In the genomic region with DNA sequence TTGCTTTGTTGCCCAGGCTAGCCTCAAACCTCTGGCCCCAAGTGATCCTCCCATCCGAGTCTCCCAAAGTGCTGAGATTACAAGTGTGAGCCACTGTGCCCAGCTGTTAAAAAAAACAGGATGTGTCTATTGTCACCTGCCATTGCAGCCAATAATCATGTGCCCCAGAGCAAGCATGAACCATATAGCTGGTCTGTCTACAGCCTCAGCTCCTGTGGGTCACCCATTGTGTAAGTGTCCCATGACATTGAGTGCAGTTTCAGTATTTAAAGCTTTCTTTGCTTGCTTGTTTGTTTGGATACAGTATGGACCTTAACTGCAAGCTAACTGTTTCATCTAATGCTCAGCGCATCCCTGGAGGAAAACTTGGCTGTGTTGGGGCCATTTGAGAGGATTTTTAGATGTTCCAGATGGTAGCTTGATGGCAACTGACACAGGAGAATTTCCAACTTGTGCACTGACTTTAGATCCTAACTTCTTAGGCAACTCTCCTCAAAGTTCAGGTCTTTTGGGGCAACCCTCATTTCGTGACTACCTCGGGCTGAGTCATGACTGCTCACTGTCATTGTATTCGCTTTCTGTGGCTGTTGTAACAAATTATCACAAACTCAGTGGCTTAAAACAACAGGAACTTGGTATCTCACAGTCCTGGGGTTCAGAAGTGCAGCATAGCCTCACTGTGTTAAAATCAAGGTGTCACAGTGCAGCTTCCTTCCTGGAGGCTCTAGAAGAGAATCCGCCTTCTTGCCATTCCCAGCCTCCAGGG, we compare ENCODE assay signal across 14 cellular contexts. TPM values are rescaled to one million over a fixed set of nuclear protein-coding genes. Genes with fewer than 3 reads are reported as not detected.
DNase-seq lines count a peak whose midpoint lies in the region; ATAC-seq, FAIRE-seq and TF ChIP-seq lines count a peak whose summit lies in the region.
"Had no signal": no experiment of that assay in that cellular context is flagged by ENCODE, and none has a peak within 500 bp of the region (broad histone marks: within the 10 kb centered on the region; RNA-seq: fewer than 3 reads in every experiment).

No MANE protein-coding gene starts in this region.

- H3K36me3 ChIP-seq in bronchial epithelial cell (ENCODE audit: control insufficient read depth, insufficient read depth, low read length) = no peaks in the 10 kb centered on the region
- H3K36me3 ChIP-seq in CD4-positive, alpha-beta memory T cell (ENCODE audit: insufficient read depth, low read length) = no peaks in the 10 kb centered on the region
- H3K36me3 ChIP-seq in H7 (replicated peaks; ENCODE audit: control insufficient read depth, insufficient read depth, low read length) = no peaks in the 10 kb centered on the region
- H3K36me3 ChIP-seq: esophagus squamous epithelium, right atrium auricular region had no signal

- H3K27me3 ChIP-seq in bronchial epithelial cell (ENCODE audit: control insufficient read depth, insufficient read depth, low read length) = no peaks in the 10 kb centered on the region
- H3K27me3 ChIP-seq in CD4-positive, alpha-beta memory T cell (ENCODE audit: insufficient read depth, low read length) = no peaks in the 10 kb centered on the region
- no peaks in the 10 kb centered on the region; the same call in 1 of the 2 replicates for H3K27me3 ChIP-seq in H7 (ENCODE audit: control insufficient read depth, insufficient read depth, low read length)
- H3K27me3 ChIP-seq: right atrium auricular region had no signal

- H3K27ac ChIP-seq in CD4-positive, alpha-beta memory T cell (ENCODE audit: low read depth, low read length) = no peak overlapping the region
- H3K27ac ChIP-seq: esophagus squamous epithelium, right atrium auricular region had no signal

- intact Hi-C loops in CD4-positive, alpha-beta memory T cell (cut with micrococcal nuclease) = no loop called here

- DNase-seq in EH (ENCODE audit: low read depth) (peak; percentile 85), M059J (ENCODE audit: low read depth) (peak; percentile 87), bronchial epithelial cell (ENCODE audit: low read depth) (peak; percentile 67), lung microvascular endothelial cell (ENCODE audit: low read depth in 2 of 2) (peak; percentile 7 to 80), iPS-NIHi7 (ENCODE audit: extremely low spot score) (no peak), H7 (no peak)
- DNase-seq in CD4-positive, alpha-beta memory T cell = no peak
- DNase-seq: Caco-2, esophagus squamous epithelium, NCI-H1092 treated with DMSO at 0.1 percent for 48 hours, SHP77 had no signal

- no peaks in the 10 kb centered on the region for H3K36me3 Mint-ChIP-seq in CD4-positive, alpha-beta memory T cell
- H3K36me3 Mint-ChIP-seq: brain had no signal

- no peak overlapping the region for H3K27ac Mint-ChIP-seq in CD4-positive, alpha-beta memory T cell

- no peaks in the 10 kb centered on the region for H3K9me3 ChIP-seq in CD4-positive, alpha-beta memory T cell (ENCODE audit: control insufficient read depth in 1 of 2, low read length in 2 of 2)
- H3K9me3 ChIP-seq: Caco-2, esophagus squamous epithelium, right atrium auricular region had no signal

- H3K4me1 Mint-ChIP-seq in CD4-positive, alpha-beta memory T cell = no peaks in the 10 kb centered on the region

- H3K4me1 ChIP-seq in CD4-positive, alpha-beta memory T cell (ENCODE audit: insufficient read depth, low read length) = no peaks in the 10 kb centered on the region
- H3K4me1 ChIP-seq: Caco-2 had no signal

- H3K4me3 ChIP-seq in bronchial epithelial cell (ENCODE audit: low read depth, low read length) (no peak overlapping the region), H7 (ENCODE audit: insufficient read depth, low read depth, low read length) (no peak overlapping the region)
- no peak overlapping the region for H3K4me3 ChIP-seq in CD4-positive, alpha-beta memory T cell (ENCODE audit: low read length in 2 of 2)
- H3K4me3 ChIP-seq: esophagus squamous epithelium, right atrium auricular region had no signal

- peaks cover 3 to 4% of the 10 kb centered on the region in 2 donors for H3K27me3 Mint-ChIP-seq in CD4-positive, alpha-beta memory T cell

- peaks cover 0 to 2% (median 0%) of the 10 kb centered on the region in 8 donors for H3K9me3 Mint-ChIP-seq in CD4-positive, alpha-beta memory T cell

- peak; percentile 95 for FAIRE-seq in bronchial epithelial cell (lab: Jason Lieb, UNC)

- ATAC-seq in GM18505 (IDR thresholded peaks at IDR 0.05; ENCODE audit: unreplicated experiment) = no peak

- TF ChIP-seq POLR2A in GM18505 (IDR thresholded peaks at IDR 0.05; ENCODE audit: borderline replicate concordance, extremely low read depth, insufficient read depth, insufficient read length) = no peak

- CTCF ChIA-PET in CD4-positive, alpha-beta memory T cell (lab: Charles Lee; ENCODE audit: partially characterized antibody) = no interaction called here

- POLR2A ChIA-PET in CD4-positive, alpha-beta memory T cell (lab: Charles Lee; ENCODE audit: partially characterized antibody) = no interaction called here

- no peak for TF ChIP-seq CTCF in bronchial epithelial cell (IDR thresholded peaks at IDR 0.05; ENCODE audit: insufficient read depth, low read length, severe bottlenecking)

- no peak overlapping the region for H3K4me3 Mint-ChIP-seq in CD4-positive, alpha-beta memory T cell
- H3K4me3 Mint-ChIP-seq: brain had no signal

RNA-seq across cellular contexts. Expression of gene ADORA2B, which starts 30.3 kb away (rescaled TPM):
- 20.8 and 24.7 TPM in 2 replicates for total RNA-seq in M059J (2014; rRNA removed; shearing (Covaris generic))
- total RNA-seq in bronchial epithelial cell = 26.2 and 36.1 TPM in 2 replicates
- total RNA-seq in lung microvascular endothelial cell = 5.4 and 6.8 TPM in 2 replicates
- under 1 TPM; 0.23 to 0.25 TPM for total RNA-seq in CD4-positive, alpha-beta memory T cell
- polyA plus RNA-seq in CD4-positive, alpha-beta memory T cell = 1 to 10 TPM in 1 of 2 donors, under 1 TPM in 1; 0.57 to 1.8 TPM
- total RNA-seq in H7 (2014; rRNA removed; shearing (Covaris generic)) = 3.9 and 4.6 TPM in 2 replicates

Comparison
In these comparisons a context has a peak if more than half of its experiments do, and no peak if none do; other contexts are left out.
1. DNase-seq: peak in EH (single experiment), M059J (single experiment), bronchial epithelial cell (single experiment) and lung microvascular endothelial cell (2 of 2); none in CD4-positive, alpha-beta memory T cell (0 of 5), iPS-NIHi7 (single experiment) and H7 (single experiment).